In genomic region chr22:26054846-26055245, GRCh38 we compare ENCODE assay signal across 14 cellular contexts.
DNase-seq lines count a peak whose midpoint lies in the region.
"Had no signal": no experiment of that assay in that cellular context is flagged by ENCODE, and none has a peak within 500 bp of the region (broad histone marks: within the 10 kb centered on the region; RNA-seq: fewer than 3 reads in every experiment).

No MANE protein-coding gene starts in this region.

- DNase-seq in COR-L47 (lab: John Stamatoyannopoulos, UW) (peak; percentile 76), NCI-H1092 treated with DMSO at 0.1 percent for 48 hours (lab: John Stamatoyannopoulos, UW) (peak; percentile 79), NCI-H345 (lab: John Stamatoyannopoulos, UW) (peak; percentile 41), cerebellum (ENCODE audit: low spot score) (peak; percentile 67), GM03348 (ENCODE audit: low spot score) (no peak), HCEC 1CT (no peak), posterior cingulate gyrus (no peak), HuH-7.5 (ENCODE audit: low spot score) (no peak)
- DNase-seq: DMS79 treated with DMSO at 0.1 percent for 48 hours, GM23248, KG1, NCI-H446, NCI-H774, T-helper 2 cell had no signal

- intact Hi-C loops in posterior cingulate gyrus (cut with DNase I) = no loop called here

Comparison
In these comparisons a context has a peak if more than half of its experiments do, and no peak if none do; other contexts are left out.
1. DNase-seq: peak in COR-L47 (single experiment), NCI-H1092 treated with DMSO at 0.1 percent for 48 hours (single experiment), NCI-H345 (single experiment) and cerebellum (single experiment); none in GM03348 (single experiment), HCEC 1CT (single experiment), posterior cingulate gyrus (0 of 10) and HuH-7.5 (single experiment).